Comparison of ENCODE assay signal across 16 cellular contexts in genomic region chr9:122248448-122248865, GRCh38. TPM values are rescaled to one million over a fixed set of nuclear protein-coding genes. Genes with fewer than 3 reads are reported as not detected.
"Had no signal": no experiment of that assay in that cellular context is flagged by ENCODE, and none has a peak within 500 bp of the region (broad histone marks: within the 10 kb centered on the region; RNA-seq: fewer than 3 reads in every experiment).

No MANE protein-coding gene starts in this region.

- H3K4me3 ChIP-seq: sigmoid colon, SJCRH30, upper lobe of left lung had no signal

- H3K27me3 ChIP-seq: neutrophil, sigmoid colon, SJCRH30, upper lobe of left lung had no signal

- DNase-seq: activated CD4-positive, alpha-beta T cell treated with anti-CD3 and anti-CD28 coated beads, Interleukin-2, amount 50 U/mL, for 4 hours; activated CD8-positive, alpha-beta memory T cell treated with anti-CD3 and anti-CD28 coated beads, Interleukin-2, amount 10 ng/mL, durations not matched to agents 7 days and 5 days; activated gamma-delta T cell; activated naive CD8-positive, alpha-beta T cell treated with anti-CD3 and anti-CD28 coated beads for 36 hours; activated T-cell treated with anti-CD3 and anti-CD28 coated beads, Interleukin-2, amount 50 U/mL, for 4 hours; anterior cingulate cortex; erythroblast; kidney; naive B cell; sigmoid colon; SJCRH30; stimulated activated naive CD4-positive, alpha-beta T cell; upper lobe of left lung had no signal

- FAIRE-seq: kidney had no signal

- H3K27ac ChIP-seq: neutrophil, sigmoid colon, SJCRH30, upper lobe of left lung had no signal

- H3K9me3 ChIP-seq: neutrophil, sigmoid colon, SJCRH30, upper lobe of left lung had no signal

- ATAC-seq: activated CD4-positive, CD25-positive, alpha-beta regulatory T cell treated with anti-CD3 and anti-CD28 coated beads, Interleukin-2, amount 50 U/mL, for 24 hours; activated CD8-positive, alpha-beta memory T cell treated with anti-CD3 and anti-CD28 coated beads, Interleukin-2, amount 10 ng/mL, durations not matched to agents 7 days and 5 days; activated T-cell treated with anti-CD3 and anti-CD28 coated beads, Interleukin-2, amount 50 U/mL, for 4 hours had no signal

- H3K4me1 ChIP-seq: SJCRH30 had no signal

RNA-seq across cellular contexts. Expression of gene LHX6, which starts 19.7 kb away (rescaled TPM):
- total RNA-seq: activated CD8-positive, alpha-beta memory T cell treated with anti-CD3 and anti-CD28 coated beads, Interleukin-2, amount 10 ng/mL, durations not matched to agents 7 days and 5 days; T-helper 2 cell treated with Interferon-gamma antibody and Interleukin-4, amounts not matched to agents 100 ng/mL and 5 ng/mL, for 36 hours had no signal
